In the genomic region with DNA sequence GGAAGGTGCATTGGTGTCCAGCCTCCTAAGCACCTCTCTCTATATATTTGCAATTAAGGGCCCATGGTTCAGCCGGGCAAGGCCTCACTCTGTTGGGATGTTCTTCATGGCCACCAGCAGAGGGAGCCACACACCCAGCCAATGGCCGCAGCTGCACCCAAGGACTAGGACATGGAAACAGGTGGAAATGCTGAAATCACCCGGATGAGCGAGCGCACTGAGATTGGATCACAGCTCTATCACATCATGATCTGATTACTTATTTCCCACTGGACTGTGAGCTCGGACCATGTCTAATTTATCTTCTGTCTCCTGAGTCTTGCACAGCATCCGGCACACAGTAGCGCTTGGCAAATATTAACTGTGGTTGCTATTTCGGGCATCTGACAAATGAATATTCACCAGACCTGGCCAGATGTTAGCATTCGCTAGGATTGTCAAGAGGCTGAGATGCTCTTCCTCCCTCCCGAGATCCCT, we compare ENCODE assay signal across 8 cellular contexts. TPM values are rescaled to one million over a fixed set of nuclear protein-coding genes. Genes with fewer than 3 reads are reported as not detected.
DNase-seq lines count a peak whose midpoint lies in the region; ATAC-seq and TF ChIP-seq lines count a peak whose summit lies in the region.

No MANE protein-coding gene starts in this region.

- TF ChIP-seq CTCF in lower leg skin (IDR thresholded peaks at IDR 0.05): peak in 2 of 3 donors; percentile 70

- ATAC-seq in HG03521 (IDR thresholded peaks at IDR 0.05; ENCODE audit: unreplicated experiment) (peak; percentile 58), HG03139 (IDR thresholded peaks at IDR 0.05; ENCODE audit: unreplicated experiment) (no peak)

- no peak overlapping the region for H3K4me3 ChIP-seq in lower leg skin (ENCODE audit: low read depth, poor library complexity, severe bottlenecking)

- intact Hi-C loops in lower leg skin (cut with DNase I; ENCODE audit: low total_unique reads): loop anchor here (10.0 kb wide), 1 partner anchor 624 kb away; no protein-coding TSS in a partner anchor

- WGBS in lower leg skin, 2 donors: 30 to 35% methylated on average over 11 of the region's 11 CpGs

- no peak for TF ChIP-seq POLR2A in lower leg skin (IDR thresholded peaks at IDR 0.05)

- peak; percentile 80 for DNase-seq in EH (ENCODE audit: low read depth)
- DNase-seq in NCI-H748 treated with DMSO at 0.1 percent for 48 hours (lab: John Stamatoyannopoulos, UW): peak; percentile 69
- peak; percentile 70 to 75 for DNase-seq in activated CD4-positive, alpha-beta T cell treated with anti-CD3 and anti-CD28 coated beads, Interleukin-2, amount 50 U/mL, for 48 hours
- peak; percentile 96 for DNase-seq in dermis blood vessel endothelial cell
- peak; percentile 47 to 94 for DNase-seq in lower leg skin (ENCODE audit: low spot score in 2 of 2)
- DNase-seq in stimulated activated CD4-positive, alpha-beta T cell treated with anti-CD3 and anti-CD28 coated beads, TNF-alpha, amount 100 ng/mL, for 24 hours (ENCODE audit: low read depth in 3 of 3): peak; percentile 40 to 67 (median 52)

RNA-seq across cellular contexts. Expression of a gene that starts 31.2 kb away (rescaled TPM):
- 12.6 and 23.3 TPM in 2 replicates for total RNA-seq in dermis blood vessel endothelial cell
- 1 to 10 TPM; 3.6 to 6.7 (median 4.2) TPM for total RNA-seq in lower leg skin
